ENCODE assay signal across 12 cellular contexts in the genomic region with DNA sequence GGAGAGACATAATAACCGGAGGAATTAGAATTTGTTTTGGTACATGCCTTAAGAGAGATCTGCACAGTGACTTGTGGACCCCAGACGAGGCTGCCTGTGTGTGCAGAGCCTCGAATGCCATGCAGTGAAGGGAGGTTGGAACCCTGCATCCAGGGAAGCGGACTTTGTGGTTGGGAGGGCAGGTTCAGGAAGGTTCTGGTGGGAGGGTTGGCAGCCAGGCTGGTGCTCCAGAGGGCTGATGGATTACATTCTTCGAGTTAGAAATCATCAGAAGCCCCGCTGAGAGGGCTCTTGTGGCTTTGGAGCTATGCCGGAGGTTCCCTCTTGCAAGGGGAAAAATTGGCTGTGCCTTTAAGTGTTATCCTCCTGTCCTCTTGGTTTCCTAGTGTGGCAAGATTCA. TPM values are rescaled to one million over a fixed set of nuclear protein-coding genes. Genes with fewer than 3 reads are reported as not detected.
DNase-seq lines count a peak whose midpoint lies in the region; ATAC-seq and TF ChIP-seq lines count a peak whose summit lies in the region.
"Had no signal": no experiment of that assay in that cellular context is flagged by ENCODE, and none has a peak within 500 bp of the region (broad histone marks: within the 10 kb centered on the region; RNA-seq: fewer than 3 reads in every experiment).

No MANE protein-coding gene starts in this region.

- TF ChIP-seq POLR2A in HCT116 (IDR thresholded peaks at IDR 0.05; ENCODE audit: borderline replicate concordance, extremely low read depth, insufficient read depth, insufficient read length) (no peak), suprapubic skin (IDR thresholded peaks at IDR 0.05) (no peak)

- H3K36me3 ChIP-seq in HCT116 (ENCODE audit: control insufficient read depth in 1 of 2, insufficient read depth in 2 of 2, low read length in 2 of 2): no peaks in the 10 kb centered on the region
- no peaks in the 10 kb centered on the region for H3K36me3 ChIP-seq in suprapubic skin

- no peak overlapping the region for H3K4me3 ChIP-seq in HCT116 (replicated peaks in 1 of 2; ENCODE audit: low read depth in 1 of 2, low read length in 2 of 2)
- no peak overlapping the region for H3K4me3 ChIP-seq in suprapubic skin

- no peaks in the 10 kb centered on the region for H3K79me2 ChIP-seq in HCT116 (ENCODE audit: insufficient read depth, low read length)

- ATAC-seq in HCT116: peak; percentile 60

- H3K9me2 ChIP-seq in HCT116 (ENCODE audit: insufficient read depth): no peaks in the 10 kb centered on the region

- intact Hi-C loops in HCT116 (cut with micrococcal nuclease) (no loop called here), posterior vena cava (cut with DNase I) (no loop called here)

- H3K9me3 ChIP-seq in HCT116 (ENCODE audit: control insufficient read depth in 1 of 2, insufficient read depth in 1 of 2, low read depth in 1 of 2, low read length in 2 of 2): no peaks in the 10 kb centered on the region
- H3K9me3 ChIP-seq in suprapubic skin: no peaks in the 10 kb centered on the region

- DNase-seq in A172 (ENCODE audit: low spot score) (peak; percentile 91), HCT116 (ENCODE audit: low read depth, low spot score) (no peak), T1000 (lab: John Stamatoyannopoulos, UW) (peak; percentile 22), iPS-NIHi7 (ENCODE audit: extremely low spot score) (peak; percentile 60), posterior vena cava (ENCODE audit: low spot score) (no peak), suprapubic skin (ENCODE audit: low spot score in 2 of 2) (no peak), NCI-H187 (lab: John Stamatoyannopoulos, UW) (no peak), HuH-7.5 (ENCODE audit: low spot score) (no peak)
- DNase-seq: activated CD8-positive, alpha-beta memory T cell treated with anti-CD3 and anti-CD28 coated beads, Interleukin-2, amount 50 U/mL, for 48 hours; amniotic stem cell; naive B cell; NCI-H1694 had no signal

- no TSS peak for BruUV-seq in HCT116 (replicated peaks; lab: Mats Ljungman, UMichigan)

- peaks cover 9 to 10% of the 10 kb centered on the region in 2 experiments; a peak in 3 of 4 replicates for H3K4me1 ChIP-seq in HCT116 (ENCODE audit: control insufficient read depth in 1 of 2, insufficient read depth in 2 of 2, low read length in 2 of 2)
- peaks cover 4% of the 10 kb centered on the region for H3K4me1 ChIP-seq in suprapubic skin

- TF ChIP-seq RAD21 in HCT116 (IDR thresholded peaks at IDR 0.05; ENCODE audit: low read depth): no peak

- TF ChIP-seq EP300 in suprapubic skin (IDR thresholded peaks at IDR 0.05): no peak

- CTCF ChIA-PET in HCT116 (lab: Charles Lee): no interaction called here

- TF ChIP-seq CTCF in HCT116 (IDR thresholded peaks at IDR 0.05 in 2 of 3, conservative IDR thresholded peaks at IDR 0.05 in 1 of 3; ENCODE audit: borderline replicate concordance in 1 of 3, insufficient read depth in 1 of 3, low read depth in 2 of 3, low read length in 2 of 3) (no peak), suprapubic skin (IDR thresholded peaks at IDR 0.05) (no peak)

- no peak overlapping the region for H2AFZ ChIP-seq in HCT116 (ENCODE audit: low read depth, low read length, poor library complexity, severe bottlenecking)

- no peak overlapping the region; the same call in 1 of the 2 replicates for H3K4me2 ChIP-seq in HCT116 (ENCODE audit: low read length)

- H3K27me3 ChIP-seq in HCT116 (ENCODE audit: insufficient read depth, low read length) (no peaks in the 10 kb centered on the region), suprapubic skin (no peaks in the 10 kb centered on the region)

- H3K9ac ChIP-seq in HCT116 (ENCODE audit: low read length): no peak overlapping the region

- POLR2A ChIA-PET in HCT116 (lab: Charles Lee): no interaction called here

- no peaks in the 10 kb centered on the region for H4K20me1 ChIP-seq in HCT116 (ENCODE audit: insufficient read depth)

- RAD21 ChIA-PET in HCT116 (lab: Charles Lee; ENCODE audit: low non-redundant PET in 1 of 2, low total read pairs in 2 of 2, uncharacterized antibody in 2 of 2, unreplicated experiment in 2 of 2): interaction anchor here in 1 of 2 experiments (0.7 kb wide), 1 partner anchor 132 kb away, joined by 5 read pairs; no protein-coding TSS in a partner anchor

- H3K27ac ChIP-seq in HCT116 (ENCODE audit: low read depth, low read length): no peak overlapping the region
- no peak overlapping the region for H3K27ac ChIP-seq in suprapubic skin

- 87% methylated on average over 7 of the region's 7 CpGs for WGBS in suprapubic skin

TF ChIP-seq in HCT116, 20 proteins besides CTCF, POLR2A, EP300 and RAD21:
- TF ChIP-seq EZH2 (IDR thresholded peaks at IDR 0.05): no peak
- TF ChIP-seq CEBPB (IDR thresholded peaks at IDR 0.05; ENCODE audit: low read depth): no peak
- no peak for TF ChIP-seq ZNF274 (IDR thresholded peaks at IDR 0.05; ENCODE audit: low read depth, low read length)
- TF ChIP-seq EZH2phosphoT487 (IDR thresholded peaks at IDR 0.05; ENCODE audit: borderline replicate concordance): no peak

RNA-seq across cellular contexts. Expression of a gene that starts 21.1 kb away (rescaled TPM):
- total RNA-seq in A172 (2014; rRNA removed; shearing (Covaris generic)): 7.0 and 9.7 TPM in 2 replicates
- total RNA-seq in HCT116 (2021; ENCODE audit: unreplicated experiment) (2.7 TPM), posterior vena cava (10 to 100 TPM; 19.3 to 25.8 TPM), suprapubic skin (10 to 100 TPM; 10.6 to 21.7 (median 15.1) TPM)
- polyA plus RNA-seq in HCT116 (2012): 0.94 and 1.3 TPM in 2 replicates

Comparison
In these comparisons a context has a peak if more than half of its experiments do, and no peak if none do; other contexts are left out.
1. DNase-seq: peak in A172 (single experiment), T1000 (single experiment) and iPS-NIHi7 (single experiment); none in HCT116 (single experiment), posterior vena cava (single experiment), suprapubic skin (0 of 2), NCI-H187 (0 of 2) and HuH-7.5 (single experiment).